ENCODE assay signal across 21 cellular contexts in genomic region chr3:193630005-193630404, GRCh38.
"Had no signal": no experiment of that assay in that cellular context is flagged by ENCODE, and none has a peak within 500 bp of the region (broad histone marks: within the 10 kb centered on the region; RNA-seq: fewer than 3 reads in every experiment).

No MANE protein-coding gene starts in this region.

- ATAC-seq: activated CD8-positive, alpha-beta T cell treated with anti-CD3 and anti-CD28 coated beads, Interleukin-2, amount 10 ng/mL, durations not matched to agents 7 days and 5 days; Panc1 had no signal

- DNase-seq: activated CD4-positive, alpha-beta T cell treated with anti-CD3 and anti-CD28 coated beads, Interleukin-2, amount 10 ng/mL, durations not matched to agents 24 days and 14 days; activated CD4-positive, alpha-beta T cell treated with anti-CD3 and anti-CD28 coated beads, Interleukin-2, amount 50 U/mL, for 48 hours; activated CD8-positive, alpha-beta T cell treated with anti-CD3 and anti-CD28 coated beads, Interleukin-2, amount 10 ng/mL, durations not matched to agents 7 days and 5 days; activated gamma-delta T cell; activated naive CD4-positive, alpha-beta T cell treated with Interleukin-2 at 50 U/mL for 16 hours; activated naive CD8-positive, alpha-beta T cell treated with anti-CD3 and anti-CD28 coated beads, Interleukin-2, amount 10 ng/mL, durations not matched to agents 7 days and 5 days; activated T-cell treated with anti-CD3 and anti-CD28 coated beads, Interleukin-2, amount 50 U/mL, for 24 hours; amygdala; Karpas-422; NCI-H1105; NCI-H1417 treated with DMSO at 0.1 percent for 48 hours; NCI-H187 treated with DMSO at 0.1 percent for 48 hours; NCI-H2081; NCI-H345; NCI-H524 treated with DMSO at 0.1 percent for 48 hours; SHP77; SJCRH30; SK-N-SH had no signal

- H3K9me3 ChIP-seq: ascending aorta, SJCRH30, SK-N-SH had no signal

- H3K9ac ChIP-seq: SK-N-SH had no signal

- H3K4me3 ChIP-seq: ascending aorta, cardiac muscle cell, SJCRH30 had no signal

- H3K27ac ChIP-seq: ascending aorta, cardiac muscle cell, SJCRH30 had no signal
